In genomic region chr3:34247401-34247800, GRCh38 we compare ENCODE assay signal across 6 cellular contexts.
"Had no signal": no experiment of that assay in that cellular context is flagged by ENCODE, and none has a peak within 500 bp of the region (broad histone marks: within the 10 kb centered on the region; RNA-seq: fewer than 3 reads in every experiment).

No MANE protein-coding gene starts in this region.

- ATAC-seq: HepG2, K562 had no signal

- H3K27ac Mint-ChIP-seq: IgD-negative memory B cell had no signal

- H3K27ac ChIP-seq: HL-60 had no signal

- DNase-seq: IMR-90, KBM-7 had no signal

- H3K4me3 ChIP-seq: K562 had no signal
